Comparison of ENCODE assay signal across 1 cellular context in genomic region chr7:6273380-6273837, GRCh38.
TF ChIP-seq lines count a peak whose summit lies in the region.

No MANE protein-coding gene starts in this region.

TF ChIP-seq in HCT116, 20 proteins besides CTCF, POLR2A, EP300 and RAD21 (continued from another document):
- TF ChIP-seq, protein P1, sequence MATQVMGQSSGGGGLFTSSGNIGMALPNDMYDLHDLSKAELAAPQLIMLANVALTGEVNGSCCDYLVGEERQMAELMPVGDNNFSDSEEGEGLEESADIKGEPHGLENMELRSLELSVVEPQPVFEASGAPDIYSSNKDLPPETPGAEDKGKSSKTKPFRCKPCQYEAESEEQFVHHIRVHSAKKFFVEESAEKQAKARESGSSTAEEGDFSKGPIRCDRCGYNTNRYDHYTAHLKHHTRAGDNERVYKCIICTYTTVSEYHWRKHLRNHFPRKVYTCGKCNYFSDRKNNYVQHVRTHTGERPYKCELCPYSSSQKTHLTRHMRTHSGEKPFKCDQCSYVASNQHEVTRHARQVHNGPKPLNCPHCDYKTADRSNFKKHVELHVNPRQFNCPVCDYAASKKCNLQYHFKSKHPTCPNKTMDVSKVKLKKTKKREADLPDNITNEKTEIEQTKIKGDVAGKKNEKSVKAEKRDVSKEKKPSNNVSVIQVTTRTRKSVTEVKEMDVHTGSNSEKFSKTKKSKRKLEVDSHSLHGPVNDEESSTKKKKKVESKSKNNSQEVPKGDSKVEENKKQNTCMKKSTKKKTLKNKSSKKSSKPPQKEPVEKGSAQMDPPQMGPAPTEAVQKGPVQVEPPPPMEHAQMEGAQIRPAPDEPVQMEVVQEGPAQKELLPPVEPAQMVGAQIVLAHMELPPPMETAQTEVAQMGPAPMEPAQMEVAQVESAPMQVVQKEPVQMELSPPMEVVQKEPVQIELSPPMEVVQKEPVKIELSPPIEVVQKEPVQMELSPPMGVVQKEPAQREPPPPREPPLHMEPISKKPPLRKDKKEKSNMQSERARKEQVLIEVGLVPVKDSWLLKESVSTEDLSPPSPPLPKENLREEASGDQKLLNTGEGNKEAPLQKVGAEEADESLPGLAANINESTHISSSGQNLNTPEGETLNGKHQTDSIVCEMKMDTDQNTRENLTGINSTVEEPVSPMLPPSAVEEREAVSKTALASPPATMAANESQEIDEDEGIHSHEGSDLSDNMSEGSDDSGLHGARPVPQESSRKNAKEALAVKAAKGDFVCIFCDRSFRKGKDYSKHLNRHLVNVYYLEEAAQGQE (IDR thresholded peaks at IDR 0.05; ENCODE audit: low read depth), result no peak
